In the genomic region with DNA sequence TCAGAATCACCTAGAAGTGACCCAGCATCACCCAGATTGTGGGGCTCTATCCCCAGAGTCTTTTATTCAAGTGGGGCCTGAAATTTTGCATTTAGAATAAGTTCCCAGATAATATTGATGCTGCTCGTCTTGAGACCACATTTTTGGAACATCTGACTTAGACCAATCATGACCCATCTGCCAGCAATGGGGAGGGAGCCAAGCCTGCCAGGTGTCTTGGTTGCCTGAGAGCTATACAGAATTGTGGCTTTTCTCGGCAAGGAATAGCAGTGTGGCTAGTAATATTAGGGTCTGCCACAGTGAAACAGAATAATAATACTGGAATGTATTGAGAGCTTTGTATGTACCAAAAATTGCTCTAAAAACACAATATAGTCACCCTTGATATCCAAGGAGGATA, we compare ENCODE assay signal across 18 cellular contexts. TPM values are rescaled to one million over a fixed set of nuclear protein-coding genes. Genes with fewer than 3 reads are reported as not detected.
DNase-seq lines count a peak whose midpoint lies in the region; ATAC-seq and TF ChIP-seq lines count a peak whose summit lies in the region.
"Had no signal": no experiment of that assay in that cellular context is flagged by ENCODE, and none has a peak within 500 bp of the region (broad histone marks: within the 10 kb centered on the region; RNA-seq: fewer than 3 reads in every experiment).

No MANE protein-coding gene starts in this region.

- no peaks in the 10 kb centered on the region for H3K79me2 ChIP-seq in GM23338 (replicated peaks; ENCODE audit: insufficient read depth)

- no peaks in the 10 kb centered on the region for H3F3A ChIP-seq in GM23338 (replicated peaks; ENCODE audit: low read depth)

- no peak overlapping the region for H3K4me2 ChIP-seq in GM23338
- H3K4me2 ChIP-seq: A549 had no signal

- no peak overlapping the region for H3K4me3 ChIP-seq in GM23338
- no peak overlapping the region for H3K4me3 ChIP-seq in body of pancreas
- H3K4me3 ChIP-seq: A549 had no signal

- H3K9me3 ChIP-seq in body of pancreas, result no peaks in the 10 kb centered on the region
- H3K9me3 ChIP-seq: A549 had no signal

- ATAC-seq in GM23338, result no peak
- no peak for ATAC-seq in body of pancreas
- ATAC-seq: A549, HCT116 had no signal

- peaks cover 9% of the 10 kb centered on the region for H3K4me1 Mint-ChIP-seq in GM23338

- H3K36me3 Mint-ChIP-seq in GM23338 (ENCODE audit: low read depth), result no peaks in the 10 kb centered on the region
- H3K36me3 Mint-ChIP-seq: CD4-positive, alpha-beta memory T cell had no signal

- TF ChIP-seq POLR2A in body of pancreas (IDR thresholded peaks at IDR 0.05), result no peak

- H3K4me1 ChIP-seq in GM23338 (ENCODE audit: insufficient read depth), result peaks cover 13% of the 10 kb centered on the region; the same call in 1 of the 2 replicates
- H3K4me1 ChIP-seq in body of pancreas, result no peaks in the 10 kb centered on the region
- H3K4me1 ChIP-seq: A549 had no signal

- intact Hi-C loops in body of pancreas (cut with DNase I), result no loop called here

- H3K9me2 ChIP-seq in GM23338 (ENCODE audit: insufficient read depth), result 0 out of 2 replicates have a peak, but pooled peaks cover 3% of the 10 kb centered on the region

- H3K4me3 Mint-ChIP-seq in GM23338, result no peak overlapping the region
- H3K4me3 Mint-ChIP-seq: CD4-positive, alpha-beta memory T cell had no signal

- H3K36me3 ChIP-seq in GM23338 (ENCODE audit: insufficient read depth) (no peaks in the 10 kb centered on the region), body of pancreas (replicated peaks in 1 of 2; ENCODE audit: insufficient read depth in 1 of 2, low read depth in 2 of 2) (no peaks in the 10 kb centered on the region)

- peak overlapping the region; percentile 59; the same call in 1 of the 2 replicates for H2AFZ ChIP-seq in GM23338

- no peak overlapping the region for H3K27ac Mint-ChIP-seq in GM23338
- H3K27ac Mint-ChIP-seq: CD4-positive, alpha-beta memory T cell had no signal

- no peak for TF ChIP-seq CTCF in GM23338 (conservative IDR thresholded peaks at IDR 0.05; ENCODE audit: low read depth in 2 of 2)
- TF ChIP-seq CTCF in body of pancreas (IDR thresholded peaks at IDR 0.05), result no peak

- no peaks in the 10 kb centered on the region for H4K20me1 ChIP-seq in GM23338 (replicated peaks; ENCODE audit: insufficient read depth)

- 49 to 89% methylated on average over 2 of the region's 2 CpGs for WGBS in body of pancreas, 2 donors

- no peak overlapping the region for H3K27ac ChIP-seq in GM23338 (ENCODE audit: low read depth)
- no peak overlapping the region for H3K27ac ChIP-seq in body of pancreas
- H3K27ac ChIP-seq: A549 had no signal

- no peaks in the 10 kb centered on the region for H3K9me3 Mint-ChIP-seq in GM23338
- H3K9me3 Mint-ChIP-seq: CD4-positive, alpha-beta memory T cell had no signal

- DNase-seq in NCI-H1092 treated with DMSO at 0.1 percent for 48 hours (lab: John Stamatoyannopoulos, UW) (peak; percentile 46), NCI-H1092 (lab: John Stamatoyannopoulos, UW) (no peak), GM23338 (ENCODE audit: low spot score) (no peak), cerebellar cortex (ENCODE audit: low spot score) (peak; percentile 62), HCEC 1CT (no peak), body of pancreas (no peak)
- DNase-seq in effector CD4-positive, alpha-beta T cell, result no peak
- DNase-seq: 8988T; Calu3; CD4-positive, alpha-beta memory T cell; COR-L47; DMS79; EL; GF-D8; H7 had no signal

- H3K27me3 ChIP-seq in GM23338 (ENCODE audit: insufficient read depth), result no peaks in the 10 kb centered on the region
- H3K27me3 ChIP-seq in body of pancreas, result no peaks in the 10 kb centered on the region

- H3K27me3 Mint-ChIP-seq in GM23338 (ENCODE audit: insufficient read depth, low read depth, poor library complexity), result no peaks in the 10 kb centered on the region
- H3K27me3 Mint-ChIP-seq: CD4-positive, alpha-beta memory T cell had no signal

TF ChIP-seq in GM23338, 12 proteins besides CTCF, POLR2A, EP300 and RAD21 (continues in another document):
- TF ChIP-seq, protein P1, sequence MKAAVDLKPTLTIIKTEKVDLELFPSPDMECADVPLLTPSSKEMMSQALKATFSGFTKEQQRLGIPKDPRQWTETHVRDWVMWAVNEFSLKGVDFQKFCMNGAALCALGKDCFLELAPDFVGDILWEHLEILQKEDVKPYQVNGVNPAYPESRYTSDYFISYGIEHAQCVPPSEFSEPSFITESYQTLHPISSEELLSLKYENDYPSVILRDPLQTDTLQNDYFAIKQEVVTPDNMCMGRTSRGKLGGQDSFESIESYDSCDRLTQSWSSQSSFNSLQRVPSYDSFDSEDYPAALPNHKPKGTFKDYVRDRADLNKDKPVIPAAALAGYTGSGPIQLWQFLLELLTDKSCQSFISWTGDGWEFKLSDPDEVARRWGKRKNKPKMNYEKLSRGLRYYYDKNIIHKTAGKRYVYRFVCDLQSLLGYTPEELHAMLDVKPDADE (IDR thresholded peaks at IDR 0.05), result no peak
- TF ChIP-seq STAT1 (IDR thresholded peaks at IDR 0.05; ENCODE audit: unreplicated experiment), result no peak
- TF ChIP-seq ZNF331 (CRISPR knock-in tag; IDR thresholded peaks at IDR 0.05; ENCODE audit: low read depth), result no peak
- TF ChIP-seq JUNB (IDR thresholded peaks at IDR 0.05; ENCODE audit: unreplicated experiment), result no peak
- TF ChIP-seq, protein P2, sequence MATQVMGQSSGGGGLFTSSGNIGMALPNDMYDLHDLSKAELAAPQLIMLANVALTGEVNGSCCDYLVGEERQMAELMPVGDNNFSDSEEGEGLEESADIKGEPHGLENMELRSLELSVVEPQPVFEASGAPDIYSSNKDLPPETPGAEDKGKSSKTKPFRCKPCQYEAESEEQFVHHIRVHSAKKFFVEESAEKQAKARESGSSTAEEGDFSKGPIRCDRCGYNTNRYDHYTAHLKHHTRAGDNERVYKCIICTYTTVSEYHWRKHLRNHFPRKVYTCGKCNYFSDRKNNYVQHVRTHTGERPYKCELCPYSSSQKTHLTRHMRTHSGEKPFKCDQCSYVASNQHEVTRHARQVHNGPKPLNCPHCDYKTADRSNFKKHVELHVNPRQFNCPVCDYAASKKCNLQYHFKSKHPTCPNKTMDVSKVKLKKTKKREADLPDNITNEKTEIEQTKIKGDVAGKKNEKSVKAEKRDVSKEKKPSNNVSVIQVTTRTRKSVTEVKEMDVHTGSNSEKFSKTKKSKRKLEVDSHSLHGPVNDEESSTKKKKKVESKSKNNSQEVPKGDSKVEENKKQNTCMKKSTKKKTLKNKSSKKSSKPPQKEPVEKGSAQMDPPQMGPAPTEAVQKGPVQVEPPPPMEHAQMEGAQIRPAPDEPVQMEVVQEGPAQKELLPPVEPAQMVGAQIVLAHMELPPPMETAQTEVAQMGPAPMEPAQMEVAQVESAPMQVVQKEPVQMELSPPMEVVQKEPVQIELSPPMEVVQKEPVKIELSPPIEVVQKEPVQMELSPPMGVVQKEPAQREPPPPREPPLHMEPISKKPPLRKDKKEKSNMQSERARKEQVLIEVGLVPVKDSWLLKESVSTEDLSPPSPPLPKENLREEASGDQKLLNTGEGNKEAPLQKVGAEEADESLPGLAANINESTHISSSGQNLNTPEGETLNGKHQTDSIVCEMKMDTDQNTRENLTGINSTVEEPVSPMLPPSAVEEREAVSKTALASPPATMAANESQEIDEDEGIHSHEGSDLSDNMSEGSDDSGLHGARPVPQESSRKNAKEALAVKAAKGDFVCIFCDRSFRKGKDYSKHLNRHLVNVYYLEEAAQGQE (IDR thresholded peaks at IDR 0.05; ENCODE audit: unreplicated experiment), result no peak
- TF ChIP-seq EZH2phosphoT487 (IDR thresholded peaks at IDR 0.05; ENCODE audit: unreplicated experiment), result no peak
- TF ChIP-seq NANOG (IDR thresholded peaks at IDR 0.05; ENCODE audit: borderline replicate concordance), result no peak
- no peak for TF ChIP-seq POLR2AphosphoS5 (IDR thresholded peaks at IDR 0.05; ENCODE audit: low read depth)
- no peak for TF ChIP-seq EZH2 (IDR thresholded peaks at IDR 0.05; ENCODE audit: low read depth, unreplicated experiment)
- no peak for TF ChIP-seq CREB1 (CRISPR knock-in tag; IDR thresholded peaks at IDR 0.05; ENCODE audit: low read depth)

RNA-seq across cellular contexts. Expression of a gene that starts 31.1 kb away (rescaled TPM):
- total RNA-seq in GM23338 (2014; rRNA removed; shearing (Covaris generic)), result 1.0 and 2.5 TPM in 2 replicates
- polyA plus RNA-seq in GM23338 (2016; fragmentation: Nextera tagmentation; extraction: Ambion mirVana), result 0.06 and 0.10 TPM in 2 replicates
- total RNA-seq in body of pancreas, result not detected
- total RNA-seq: Calu3; CD4-positive, alpha-beta memory T cell had no signal
- polyA plus RNA-seq: A549; BJ; CD4-positive, alpha-beta memory T cell had no signal

Comparison
In these comparisons a context has a peak if more than half of its experiments do, and no peak if none do; other contexts are left out.
1. DNase-seq: peak in NCI-H1092 treated with DMSO at 0.1 percent for 48 hours (single experiment) and cerebellar cortex (single experiment); none in NCI-H1092 (single experiment), GM23338 (single experiment), effector CD4-positive, alpha-beta T cell (single experiment), HCEC 1CT (single experiment) and body of pancreas (0 of 4).